In genomic region chr3:66723231-66723630, GRCh38 we compare ENCODE assay signal across 19 cellular contexts.
A peak's percentile ranks its signal among the peaks of the same experiment; 100 is the strongest.
DNase-seq lines count a peak whose midpoint lies in the region; ATAC-seq and TF ChIP-seq lines count a peak whose summit lies in the region.
"Had no signal": no experiment of that assay in that cellular context is flagged by ENCODE, and none has a peak within 500 bp of the region (broad histone marks: within the 10 kb centered on the region; RNA-seq: fewer than 3 reads in every experiment).

No MANE protein-coding gene starts in this region.

- no peaks in the 10 kb centered on the region for H3K36me3 ChIP-seq in upper lobe of right lung
- H3K36me3 ChIP-seq: heart left ventricle, left lung, thyroid gland had no signal

- no peaks in the 10 kb centered on the region for H3K4me1 ChIP-seq in upper lobe of right lung
- H3K4me1 ChIP-seq: heart left ventricle, left lung, thyroid gland had no signal

- no peak overlapping the region for H3K4me3 ChIP-seq in upper lobe of right lung
- H3K4me3 ChIP-seq: heart left ventricle, left lung, thyroid gland had no signal

- no peaks in the 10 kb centered on the region for H3K9me3 ChIP-seq in upper lobe of right lung
- H3K9me3 ChIP-seq: heart left ventricle, left lung, SK-N-SH, thyroid gland had no signal

- DNase-seq in HCEC 1CT, result peak; percentile 64
- peak; percentile 14 for DNase-seq in SKM-1 (lab: John Stamatoyannopoulos, UW; ENCODE audit: unreplicated experiment)
- DNase-seq in fibroblast of peridontal ligament (ENCODE audit: extremely low read depth), result peak; percentile 7
- no peak for DNase-seq in upper lobe of right lung
- DNase-seq in nucleus accumbens (lab: John Stamatoyannopoulos, UW), result no peak
- DNase-seq: activated naive CD4-positive, alpha-beta T cell treated with anti-CD3 and anti-CD28 coated beads, Interleukin-2, amount 50 U/mL, for 16 hours; activated T-cell treated with anti-CD3 and anti-CD28 coated beads, Interleukin-2, amount 50 U/mL, for 48 hours; cerebellar nuclear complex; DND-41; effector memory CD4-positive, alpha-beta T cell; NCI-H1694; posterior cingulate gyrus; SK-N-SH; stimulated activated naive CD4-positive, alpha-beta T cell; thyroid gland had no signal

- intact Hi-C loops in upper lobe of right lung (cut with DNase I), result no loop called here

- ATAC-seq in upper lobe of right lung (peak; percentile 74), GM21528 (IDR thresholded peaks at IDR 0.05; ENCODE audit: low FRiP score, unreplicated experiment) (no peak), HG03139 (IDR thresholded peaks at IDR 0.05; ENCODE audit: unreplicated experiment) (no peak)

- H3K27me3 ChIP-seq in upper lobe of right lung, result no peaks in the 10 kb centered on the region
- H3K27me3 ChIP-seq: heart left ventricle, left lung, thyroid gland had no signal

- H3K27ac ChIP-seq in upper lobe of right lung, result no peak overlapping the region
- H3K27ac ChIP-seq: left lung, thyroid gland had no signal

- TF ChIP-seq CTCF in upper lobe of right lung (IDR thresholded peaks at IDR 0.05), result no peak

Comparison
In these comparisons a context has a peak if more than half of its experiments do, and no peak if none do; other contexts are left out.
1. DNase-seq: peak in HCEC 1CT (single experiment), SKM-1 (single experiment) and fibroblast of peridontal ligament (single experiment); none in upper lobe of right lung (single experiment) and nucleus accumbens (0 of 56).